ENCODE assay signal across 21 cellular contexts in the genomic region with DNA sequence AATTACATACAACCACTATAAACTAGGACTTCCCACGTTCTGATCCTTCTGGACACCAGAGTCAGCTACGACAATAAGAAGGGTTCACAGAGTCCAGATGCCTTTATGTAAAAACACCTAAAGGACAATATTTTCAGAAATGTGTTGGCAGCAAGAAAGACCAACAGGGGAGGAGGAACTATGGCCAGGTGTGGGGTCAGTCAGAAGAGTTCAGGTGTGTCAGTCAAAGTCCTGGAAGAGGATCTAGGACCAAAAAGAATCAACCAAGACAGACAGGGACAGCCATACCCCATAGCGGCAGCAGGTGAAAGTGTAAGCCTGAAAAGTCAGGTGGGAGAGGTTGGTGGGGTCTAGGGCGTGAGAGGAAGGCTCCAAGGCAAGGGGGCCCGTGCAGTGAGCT. TPM values are rescaled to one million over a fixed set of nuclear protein-coding genes. Genes with fewer than 3 reads are reported as not detected.
A peak's percentile ranks its signal among the peaks of the same experiment; 100 is the strongest.
DNase-seq lines count a peak whose midpoint lies in the region; ATAC-seq, FAIRE-seq and TF ChIP-seq lines count a peak whose summit lies in the region.
"Had no signal": no experiment of that assay in that cellular context is flagged by ENCODE, and none has a peak within 500 bp of the region (broad histone marks: within the 10 kb centered on the region; RNA-seq: fewer than 3 reads in every experiment).

No MANE protein-coding gene starts in this region.

- WGBS in HepG2 (ENCODE audit: low lambda C conversion rate), result 35% methylated on average over 5 of the region's 5 CpGs
- 65% methylated on average over 4 of the region's 5 CpGs for WGBS in right lobe of liver (ENCODE audit: insufficient coverage, low coverage, low lambda C conversion rate, missing lambda C conversion rate)
- WGBS in neuronal stem cell (ENCODE audit: extremely low coverage in 2 of 2, insufficient read length in 2 of 2, insufficient replicate concordance in 1 of 2), 2 donors, result no CpG with 5 or more reads among the region's 5 CpGs

- TF ChIP-seq CTCF in HepG2 (CRISPR knock-in tag; IDR thresholded peaks at IDR 0.05), result no peak
- TF ChIP-seq CTCF in right lobe of liver (IDR thresholded peaks at IDR 0.05), result no peak

- H2AFZ ChIP-seq in HepG2 (ENCODE audit: low read length) (peak overlapping the region; percentile 69), neuronal stem cell (ENCODE audit: low read length) (no peak overlapping the region)
- H2AFZ ChIP-seq: GM23338 had no signal

- H3K18ac ChIP-seq in neuronal stem cell (ENCODE audit: low read length), result peak overlapping the region; percentile 71

- H2BK5ac ChIP-seq in neuronal stem cell (ENCODE audit: low read length), result no peak overlapping the region

- no peaks in the 10 kb centered on the region for H3K9me3 Mint-ChIP-seq in T-helper 1 cell treated with Interleukin-12 subunit alpha and Interleukin-12 subunit beta and Interleukin-4 antibody, amounts not matched to agents 30 μg/mL and 1 μg/mL, for 36 hours
- H3K9me3 Mint-ChIP-seq: CD8-positive, alpha-beta T cell; GM23338; H9 had no signal

- H3K9ac ChIP-seq in HepG2 (ENCODE audit: insufficient read depth, low read depth, low read length), result no peak overlapping the region
- H3K9ac ChIP-seq in neuronal stem cell (ENCODE audit: low read depth, low read length, poor library complexity), result no peak overlapping the region
- H3K9ac ChIP-seq: BLaER1 had no signal

- H2AK5ac ChIP-seq in neuronal stem cell (ENCODE audit: low read depth, low read length), result no peak overlapping the region

- no peaks in the 10 kb centered on the region for H3K79me1 ChIP-seq in neuronal stem cell (ENCODE audit: low read depth, low read length)

- CTCF ChIA-PET in HepG2 (lab: Yijun Ruan, JAX; ENCODE audit: low intra/inter-chr PET ratio, low total read pairs), result no interaction called here

- H3K4me3 Mint-ChIP-seq in T-helper 1 cell treated with Interleukin-12 subunit alpha and Interleukin-12 subunit beta and Interleukin-4 antibody, amounts not matched to agents 30 μg/mL and 1 μg/mL, for 36 hours, result no peak overlapping the region
- H3K4me3 Mint-ChIP-seq: B cell; CD4-positive, CD25-positive, alpha-beta regulatory T cell; CD8-positive, alpha-beta T cell; GM23338; H9 had no signal

- H3K27me3 Mint-ChIP-seq in T-helper 1 cell treated with Interleukin-12 subunit alpha and Interleukin-12 subunit beta and Interleukin-4 antibody, amounts not matched to agents 30 μg/mL and 1 μg/mL, for 36 hours (ENCODE audit: low read depth), result no peaks in the 10 kb centered on the region

- H4K8ac ChIP-seq in neuronal stem cell (ENCODE audit: low read depth, low read length), result no peak overlapping the region

- TF ChIP-seq RAD21 in HepG2 (CRISPR knock-in tag; IDR thresholded peaks at IDR 0.05), result no peak

- POLR2A ChIA-PET in HepG2 (lab: Yijun Ruan, JAX), result no interaction called here

- H4K20me1 ChIP-seq in HepG2 (ENCODE audit: insufficient read depth, low read length), result no peaks in the 10 kb centered on the region
- H4K20me1 ChIP-seq: BLaER1 had no signal

- H3K36me3 Mint-ChIP-seq in T-helper 1 cell treated with Interleukin-12 subunit alpha and Interleukin-12 subunit beta and Interleukin-4 antibody, amounts not matched to agents 30 μg/mL and 1 μg/mL, for 36 hours (ENCODE audit: low read depth), result no peaks in the 10 kb centered on the region
- H3K36me3 Mint-ChIP-seq: CD4-positive, CD25-positive, alpha-beta regulatory T cell; CD8-positive, alpha-beta T cell had no signal

- H3K79me2 ChIP-seq in HepG2 (ENCODE audit: insufficient read depth, low read length), result no peaks in the 10 kb centered on the region

- H4K91ac ChIP-seq in neuronal stem cell (ENCODE audit: low read depth, low read length, poor library complexity), result no peak overlapping the region

- H3K4me1 Mint-ChIP-seq in T-helper 1 cell treated with Interleukin-12 subunit alpha and Interleukin-12 subunit beta and Interleukin-4 antibody, amounts not matched to agents 30 μg/mL and 1 μg/mL, for 36 hours (ENCODE audit: low read depth), result no peaks in the 10 kb centered on the region
- H3K4me1 Mint-ChIP-seq: B cell; CD4-positive, CD25-positive, alpha-beta regulatory T cell had no signal

- no peak for DNase-seq in T-helper 1 cell
- no peak for DNase-seq in HepG2 (ENCODE audit: low spot score)
- no peak for DNase-seq in right lobe of liver
- no peak for DNase-seq in neuronal stem cell (ENCODE audit: low spot score)
- DNase-seq in DMS 273 (lab: John Stamatoyannopoulos, UW; ENCODE audit: unreplicated experiment), result no peak
- DNase-seq: Caco-2; CD4-positive, CD25-positive, alpha-beta regulatory T cell; CD8-positive, alpha-beta T cell; DMS 273 treated with DMSO at 0.1 percent for 48 hours; DMS79; GF-D8; H9 had no signal

- TF ChIP-seq EP300 in HepG2 (IDR thresholded peaks at IDR 0.05; ENCODE audit: low read depth in 2 of 2, low read length in 2 of 2) (no peak), HepG2 (CRISPR knock-in tag; IDR thresholded peaks at IDR 0.05; ENCODE audit: borderline replicate concordance) (no peak)

- H3K4me2 ChIP-seq in HepG2 (ENCODE audit: low read depth, low read length) (no peak overlapping the region), neuronal stem cell (ENCODE audit: insufficient read depth, low read length, poor library complexity, severe bottlenecking) (no peak overlapping the region)
- H3K4me2 ChIP-seq: BLaER1, GM23338 had no signal

- no peak overlapping the region for H3K14ac ChIP-seq in neuronal stem cell (ENCODE audit: low read length)

- H3K27ac ChIP-seq in HepG2 (ENCODE audit: extremely low read length, insufficient read depth, low read length), result no peak overlapping the region
- no peak overlapping the region for H3K27ac ChIP-seq in right lobe of liver
- no peak overlapping the region for H3K27ac ChIP-seq in neuronal stem cell (replicated peaks; ENCODE audit: low read length)
- H3K27ac ChIP-seq: 22Rv1, BLaER1, C4-2B had no signal

- H3K27me3 ChIP-seq in HepG2 (ENCODE audit: control insufficient read depth in 1 of 2, insufficient read depth in 2 of 2, low read length in 2 of 2), result peaks cover 0 to 4% of the 10 kb centered on the region in 2 experiments; a peak in 1 of 5 replicates
- H3K27me3 ChIP-seq in right lobe of liver, result no peaks in the 10 kb centered on the region
- H3K27me3 ChIP-seq in neuronal stem cell (ENCODE audit: control insufficient read depth in 3 of 3, insufficient read depth in 3 of 3, low read depth in 1 of 3, low read length in 3 of 3), result peaks cover 0 to 9% (median 0%) of the 10 kb centered on the region in 3 experiments
- H3K27me3 ChIP-seq: BLaER1 had no signal

- no peak overlapping the region for H2BK120ac ChIP-seq in neuronal stem cell (ENCODE audit: low read depth, low read length)

- H3K9me3 ChIP-seq in HepG2 (ENCODE audit: low read length) (no peaks in the 10 kb centered on the region), right lobe of liver (no peaks in the 10 kb centered on the region), neuronal stem cell (replicated peaks in 1 of 2; ENCODE audit: control insufficient read depth in 2 of 2, insufficient read depth in 1 of 2, low read depth in 1 of 2, low read length in 2 of 2) (no peaks in the 10 kb centered on the region)
- H3K9me3 ChIP-seq: BLaER1, Caco-2 had no signal

- ATAC-seq in HepG2, result no peak
- ATAC-seq in right lobe of liver, result no peak
- ATAC-seq: CD8-positive, alpha-beta T cell; GM23338 had no signal

- no peak overlapping the region for H3K4ac ChIP-seq in neuronal stem cell (ENCODE audit: low read length)

- no peak overlapping the region for H2BK12ac ChIP-seq in neuronal stem cell (ENCODE audit: low read length)

- in situ Hi-C loops in HepG2 (cut with HindIII; ENCODE audit: extremely low pct_ligation_motif_present, low pct_unique_long_range_greater_than_20kb), result no loop called here

- intact Hi-C loops in HepG2 (cut with micrococcal nuclease; ENCODE audit: unreplicated experiment) (no loop called here), right lobe of liver (cut with DNase I) (no loop called here)

- no TSS peak for BruUV-seq in HepG2 (replicated peaks; lab: Mats Ljungman, UMichigan)

- TF ChIP-seq POLR2A in HepG2 (IDR thresholded peaks at IDR 0.05; ENCODE audit: insufficient read depth in 1 of 2, low read depth in 2 of 2, low read length in 2 of 2), result no peak
- TF ChIP-seq POLR2A in right lobe of liver (IDR thresholded peaks at IDR 0.05), result no peak

- no peak overlapping the region for H3K4me3 ChIP-seq in HepG2 (replicated peaks in 1 of 3; ENCODE audit: insufficient read depth in 1 of 3, low read depth in 2 of 3, low read length in 3 of 3)
- no peak overlapping the region for H3K4me3 ChIP-seq in right lobe of liver
- H3K4me3 ChIP-seq in neuronal stem cell (ENCODE audit: low read length in 2 of 2), result no peak overlapping the region
- H3K4me3 ChIP-seq: BLaER1, GM23338 had no signal

- H2BK15ac ChIP-seq in neuronal stem cell (ENCODE audit: low read length), result no peak overlapping the region

- H3K36me3 ChIP-seq in HepG2 (replicated peaks in 1 of 2; ENCODE audit: control insufficient read depth in 1 of 2, insufficient read depth in 2 of 2, low read length in 2 of 2) (no peaks in the 10 kb centered on the region), right lobe of liver (no peaks in the 10 kb centered on the region), neuronal stem cell (replicated peaks in 1 of 2; ENCODE audit: control insufficient read depth in 2 of 2, insufficient read depth in 2 of 2, low read length in 2 of 2) (no peaks in the 10 kb centered on the region)
- H3K36me3 ChIP-seq: BLaER1 had no signal

- H3K4me1 ChIP-seq in HepG2 (ENCODE audit: insufficient read depth, low read length) (peaks cover 35% of the 10 kb centered on the region), right lobe of liver (no peaks in the 10 kb centered on the region), neuronal stem cell (ENCODE audit: control insufficient read depth in 2 of 2, insufficient read depth in 1 of 2, low read depth in 1 of 2, low read length in 2 of 2) (no peaks in the 10 kb centered on the region)
- H3K4me1 ChIP-seq: BLaER1, Caco-2 had no signal

- no peak overlapping the region for H3K23ac ChIP-seq in neuronal stem cell (ENCODE audit: low read depth, low read length, poor library complexity)

- H3K27ac Mint-ChIP-seq in T-helper 1 cell treated with Interleukin-12 subunit alpha and Interleukin-12 subunit beta and Interleukin-4 antibody, amounts not matched to agents 30 μg/mL and 1 μg/mL, for 36 hours, result peak overlapping the region; percentile 21
- H3K27ac Mint-ChIP-seq: B cell; CD4-positive, CD25-positive, alpha-beta regulatory T cell; CD8-positive, alpha-beta T cell; GM23338 had no signal

- FAIRE-seq in HepG2 (lab: Jason Lieb, UNC), result no peak
- FAIRE-seq: A204.1, GM12891, GM18507 had no signal

RNA-seq across cellular contexts. Expression of a gene that starts 38.0 kb away (rescaled TPM):
- total RNA-seq in HepG2 (2016; rRNA removed; fragmentation: Illumina TruSeq; extraction: Trizol) (12.7 and 20.8 TPM in 2 replicates), right lobe of liver (10 to 100 TPM; 22.7 to 49.2 (median 39.6) TPM)
- 3.1 and 4.2 TPM in 2 replicates for total RNA-seq in HepG2 (2016; cell fraction: cytosol; rRNA removed; fragmentation: Illumina TruSeq; extraction: Trizol; ENCODE audit: low read depth)
- total RNA-seq in HepG2 (2016; cell fraction: insoluble cytoplasmic fraction; rRNA removed; fragmentation: Illumina TruSeq; extraction: Trizol), result 13.3 and 21.4 TPM in 2 replicates
- total RNA-seq in HepG2 (2016; cell fraction: membrane; rRNA removed; fragmentation: Illumina TruSeq; extraction: Trizol), result 10.5 and 12.1 TPM in 2 replicates
- 14.3 and 15.3 TPM in 2 replicates for total RNA-seq in HepG2 (2016; cell fraction: nucleus; rRNA removed; fragmentation: Illumina TruSeq; extraction: Trizol)
- 49.7 and 55.6 TPM in 2 replicates for polyA plus RNA-seq in HepG2 (2011; rRNA removed)
- polyA plus RNA-seq in HepG2 (2011; cell fraction: cytosol; rRNA removed), result 28.5 and 45.1 TPM in 2 replicates
- polyA plus RNA-seq in HepG2 (2011; cell fraction: nucleus; rRNA removed), result 19.0 and 23.4 TPM in 2 replicates
- polyA plus RNA-seq in HepG2 (2012), result 47.3 and 48.5 TPM in 2 replicates
- 3.6 and 4.4 TPM in 2 replicates for polyA plus RNA-seq in HepG2 (2016; cell fraction: cytosol; fragmentation: Illumina TruSeq; extraction: Trizol; ENCODE audit: low read depth)
- polyA plus RNA-seq in HepG2 (2016; cell fraction: insoluble cytoplasmic fraction; fragmentation: Illumina TruSeq; extraction: Trizol; ENCODE audit: low read depth), result 30.6 and 37.0 TPM in 2 replicates
- 8.1 and 9.4 TPM in 2 replicates for polyA plus RNA-seq in HepG2 (2016; cell fraction: membrane; fragmentation: Illumina TruSeq; extraction: Trizol; ENCODE audit: low read depth)
- polyA plus RNA-seq in HepG2 (2016; cell fraction: nucleus; fragmentation: Illumina TruSeq; extraction: Trizol; ENCODE audit: insufficient read depth, low read depth), result 16.6 and 19.4 TPM in 2 replicates
- 8.5 and 44.5 TPM in 2 replicates for polyA minus RNA-seq in HepG2 (2011; rRNA and poly(A)+ RNA removed; ENCODE audit: low replicate concordance)
- 24.6 and 35.0 TPM in 2 replicates for polyA minus RNA-seq in HepG2 (2011; cell fraction: cytosol; rRNA and poly(A)+ RNA removed)
- polyA minus RNA-seq in HepG2 (2011; cell fraction: nucleus; rRNA and poly(A)+ RNA removed), result 38.5 and 44.5 TPM in 2 replicates
- 43.6 TPM for polyA plus RNA-seq in neuronal stem cell (2013, experiment 1 of 2)
- 43.0 TPM for polyA plus RNA-seq in neuronal stem cell (2013, experiment 2 of 2)
